In the genomic region with DNA sequence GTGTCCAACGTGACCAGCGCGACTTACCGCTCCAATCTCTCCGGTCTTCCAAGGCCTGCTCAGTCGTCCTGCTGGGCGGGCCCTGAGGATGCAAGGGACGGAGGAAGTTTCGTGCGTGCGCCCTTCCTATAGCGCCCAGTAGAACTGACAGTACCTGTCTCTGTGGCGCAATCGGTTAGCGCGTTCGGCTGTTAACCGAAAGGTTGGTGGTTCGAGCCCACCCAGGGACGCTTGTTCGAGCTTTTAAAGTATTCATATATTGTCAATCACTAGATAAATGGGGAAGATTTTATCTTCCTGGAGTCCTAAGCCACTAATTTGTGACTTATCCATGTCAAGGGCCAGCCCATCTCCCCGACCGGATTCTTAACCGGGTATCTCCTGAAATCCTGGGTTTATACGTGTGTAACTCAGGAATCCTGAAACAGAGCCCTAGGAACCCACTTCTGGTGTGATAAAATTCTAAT, we compare ENCODE assay signal across 10 cellular contexts. TPM values are rescaled to one million over a fixed set of nuclear protein-coding genes. Genes with fewer than 3 reads are reported as not detected.
DNase-seq lines count a peak whose midpoint lies in the region; ATAC-seq and TF ChIP-seq lines count a peak whose summit lies in the region.
"Not testable (repeated sequence)": the region's sequence is repeated elsewhere in the genome, so short reads cannot be mapped to it uniquely, and the experiment has no call there.
"Had no signal": no experiment of that assay in that cellular context is flagged by ENCODE, and none has a peak within 500 bp of the region (broad histone marks: within the 10 kb centered on the region; RNA-seq: fewer than 3 reads in every experiment).

No MANE protein-coding gene starts in this region.

- not testable (repeated sequence) for H3K36me3 ChIP-seq in HUES64 (ENCODE audit: insufficient read depth, low read length); breast epithelium; heart left ventricle; neural cell (ENCODE audit: insufficient read depth, low read length)

- H2AFZ ChIP-seq in neural cell (ENCODE audit: low read depth, low read length): not testable (repeated sequence)

- intact Hi-C loops in breast epithelium (cut with DNase I; ENCODE audit: low total_unique reads); heart left ventricle (cut with DNase I): not testable (repeated sequence)

- not testable (repeated sequence) for H3F3A ChIP-seq in neural cell (ENCODE audit: insufficient read depth, low read length, poor library complexity, severe bottlenecking)

- not testable (repeated sequence) for H3K27me3 Mint-ChIP-seq in activated CD8-positive, alpha-beta memory T cell treated with anti-CD3 and anti-CD28 coated beads, Interleukin-2, amount 10 ng/mL, durations not matched to agents 7 days and 5 days

- not testable (repeated sequence) for TF ChIP-seq EP300 in neural cell (conservative IDR thresholded peaks at IDR 0.05; ENCODE audit: poor library complexity, severe bottlenecking)

- not testable (repeated sequence) for H3K4me1 ChIP-seq in HUES64 (ENCODE audit: insufficient read depth, low read length); breast epithelium; heart left ventricle

- H3K9ac ChIP-seq in HUES64 (ENCODE audit: low read depth, low read length); neural cell (ENCODE audit: low read length): not testable (repeated sequence)

- not testable (repeated sequence) for H3K27me3 ChIP-seq in HUES64 (ENCODE audit: insufficient read depth, low read length); breast epithelium; heart left ventricle; neural cell (ENCODE audit: insufficient read depth, low read depth, low read length)

- H3K27ac ChIP-seq in HUES64 (ENCODE audit: low read depth, low read length); neural cell (ENCODE audit: low read length): not testable (repeated sequence)
- H3K27ac ChIP-seq in breast epithelium (peak overlapping the region; percentile 60 to 75), heart left ventricle (peak overlapping the region in 1 of 12 donors; percentile 67)

- TF ChIP-seq RAD21 in neural cell (conservative IDR thresholded peaks at IDR 0.05): not testable (repeated sequence)

- not testable (repeated sequence) for TF ChIP-seq POLR2A in breast epithelium (IDR thresholded peaks at IDR 0.05); heart left ventricle (IDR thresholded peaks at IDR 0.05)

- not testable (repeated sequence) for H3K9me3 Mint-ChIP-seq in activated CD8-positive, alpha-beta memory T cell treated with anti-CD3 and anti-CD28 coated beads, Interleukin-2, amount 10 ng/mL, durations not matched to agents 7 days and 5 days (ENCODE audit: low read depth)

- H3K4me3 ChIP-seq in HUES64 (ENCODE audit: low read length) (peak overlapping the region; percentile 32), breast epithelium (peak overlapping the region; percentile 17 to 56 (median 40)), heart left ventricle (peak overlapping the region in 9 of 12 donors; percentile 15 to 41 (median 32)), neural cell (ENCODE audit: low read length) (peak overlapping the region; percentile 48)

- H3K4me3 Mint-ChIP-seq in activated CD8-positive, alpha-beta memory T cell treated with anti-CD3 and anti-CD28 coated beads, Interleukin-2, amount 10 ng/mL, durations not matched to agents 7 days and 5 days: peak overlapping the region; percentile 68

- not testable (repeated sequence) for ATAC-seq in activated CD8-positive, alpha-beta memory T cell treated with anti-CD3 and anti-CD28 coated beads, Interleukin-2, amount 10 ng/mL, durations not matched to agents 7 days and 5 days; heart left ventricle

- H3K4me1 Mint-ChIP-seq in activated CD8-positive, alpha-beta memory T cell treated with anti-CD3 and anti-CD28 coated beads, Interleukin-2, amount 10 ng/mL, durations not matched to agents 7 days and 5 days: not testable (repeated sequence)

- TF ChIP-seq CTCF in breast epithelium (IDR thresholded peaks at IDR 0.05); heart left ventricle (IDR thresholded peaks at IDR 0.05); neural cell (IDR thresholded peaks at IDR 0.05; ENCODE audit: poor library complexity, severe bottlenecking): not testable (repeated sequence)

- not testable (repeated sequence) for H3K79me2 ChIP-seq in neural cell (replicated peaks; ENCODE audit: insufficient read depth, low read length)

- 3% methylated on average over 11 of the region's 25 CpGs for WGBS in HUES64
- WGBS in heart left ventricle, 4 donors: 2 to 14% (median 5%) methylated on average over 6 to 25 of the region's 25 CpGs

- not testable (repeated sequence) for H4K20me1 ChIP-seq in neural cell (ENCODE audit: insufficient read depth)

- H3K27ac Mint-ChIP-seq in activated CD8-positive, alpha-beta memory T cell treated with anti-CD3 and anti-CD28 coated beads, Interleukin-2, amount 10 ng/mL, durations not matched to agents 7 days and 5 days: peak overlapping the region; percentile 63

- not testable (repeated sequence) for H3K9me3 ChIP-seq in HUES64 (ENCODE audit: insufficient read depth, low read depth, low read length); breast epithelium; heart left ventricle; neural cell (ENCODE audit: low read length)

- not testable (repeated sequence) for H3K9me2 ChIP-seq in neural cell (ENCODE audit: insufficient read depth, low read length)

- DNase-seq in CD1c-positive myeloid dendritic cell (ENCODE audit: extremely low spot score) (peak; percentile 9), SHP77 (lab: John Stamatoyannopoulos, UW) (peak; percentile 70 to 71), breast epithelium (ENCODE audit: low spot score in 2 of 2) (peak; percentile 54 to 69), heart left ventricle (peak in 2 of 5 donors; percentile 17 to 38)
- peak; percentile 80 for DNase-seq in activated CD8-positive, alpha-beta memory T cell treated with anti-CD3 and anti-CD28 coated beads, Interleukin-2, amount 10 ng/mL, durations not matched to agents 7 days and 5 days
- DNase-seq in stimulated activated CD8-positive, alpha-beta memory T cell treated with anti-CD3 and anti-CD28 coated beads, Interleukin-12 subunit alpha, Interleukin-12 subunit beta, amount 100 ng/mL, for 4 hours (ENCODE audit: low read depth): peak; percentile 37

- H3K36me3 Mint-ChIP-seq in activated CD8-positive, alpha-beta memory T cell treated with anti-CD3 and anti-CD28 coated beads, Interleukin-2, amount 10 ng/mL, durations not matched to agents 7 days and 5 days: not testable (repeated sequence)

- CTCF ChIA-PET in activated CD8-positive, alpha-beta memory T cell treated with anti-CD3 and anti-CD28 coated beads, Interleukin-2, amount 10 ng/mL, durations not matched to agents 7 days and 5 days (lab: Charles Lee): not testable (repeated sequence)

- not testable (repeated sequence) for H3K4me2 ChIP-seq in neural cell (ENCODE audit: low read length)

RNA-seq across cellular contexts. Expression of a gene that starts 46.0 kb away (rescaled TPM):
- polyA plus RNA-seq in HUES64 (2013, experiment 1 of 2): not detected
- not detected for polyA plus RNA-seq in HUES64 (2013, experiment 2 of 2)
- 1 to 10 TPM in 1 of 2 experiments, under 1 TPM in 1; 0.26 to 1.3 TPM for total RNA-seq in activated CD8-positive, alpha-beta memory T cell treated with anti-CD3 and anti-CD28 coated beads, Interleukin-2, amount 10 ng/mL, durations not matched to agents 7 days and 5 days
- total RNA-seq in breast epithelium (under 1 TPM in 2 of 3 donors, not detected in 1; under 0.01 to 0.15 TPM), heart left ventricle (under 1 TPM in 2 of 9 donors, not detected in 7; 0.09 to 0.11 TPM)
- polyA plus RNA-seq in heart left ventricle (not detected), neural cell (not detected in 2 replicates)
- 0.24 and 0.35 TPM in 2 replicates for polyA minus RNA-seq in neural cell
- total RNA-seq: esophagus mucosa, OCI-LY7 had no signal
